Comparison of ENCODE assay signal across 8 cellular contexts in the genomic region with DNA sequence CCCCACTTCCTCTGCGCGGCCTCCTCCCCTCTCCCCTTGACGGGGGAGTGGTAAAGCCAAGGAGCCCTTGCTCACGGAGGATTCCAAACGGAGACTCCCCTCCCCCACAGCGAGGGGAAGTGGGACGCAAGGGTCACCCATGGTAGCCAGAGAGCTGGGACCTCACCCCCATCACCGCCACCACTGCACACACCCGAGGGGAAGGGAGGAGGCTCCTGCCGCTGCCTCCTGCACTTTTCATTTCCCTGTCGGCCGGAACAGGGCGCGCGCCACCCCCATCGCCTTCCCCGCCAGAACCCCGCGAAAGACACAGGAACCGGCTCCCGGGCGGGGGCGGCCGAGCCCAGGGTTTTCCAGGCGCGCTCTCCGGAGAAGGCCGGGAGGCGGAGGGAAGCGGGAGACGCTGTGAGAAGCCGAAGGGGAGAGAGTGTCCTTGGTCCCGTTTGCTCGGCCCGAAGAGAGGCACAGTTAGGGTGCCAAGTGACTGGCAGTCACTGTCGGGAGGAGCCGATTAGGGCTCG. TPM values are rescaled to one million over a fixed set of nuclear protein-coding genes. Genes with fewer than 3 reads are reported as not detected.
DNase-seq lines count a peak whose midpoint lies in the region; ATAC-seq and TF ChIP-seq lines count a peak whose summit lies in the region.

No MANE protein-coding gene starts in this region.

- peaks cover 35% of the 10 kb centered on the region for H3K79me2 ChIP-seq in PC-3 (ENCODE audit: low read length)

- H3K27ac ChIP-seq in BLaER1 (peak overlapping the region; percentile 99), PC-3 (ENCODE audit: low read length) (no peak overlapping the region)

- TF ChIP-seq CTCF in PC-3 (conservative IDR thresholded peaks at IDR 0.05; ENCODE audit: low read depth, low read length) (no peak), osteocyte (IDR thresholded peaks at IDR 0.05) (peak; percentile 5)

- H3K4me1 Mint-ChIP-seq in activated naive CD8-positive, alpha-beta T cell (ENCODE audit: low read depth): peaks cover 65% of the 10 kb centered on the region
- H3K4me1 Mint-ChIP-seq in osteocyte (ENCODE audit: unreplicated experiment): peaks cover 37% of the 10 kb centered on the region

- peak overlapping the region; percentile 98 for H3K4me3 Mint-ChIP-seq in activated naive CD8-positive, alpha-beta T cell
- H3K4me3 Mint-ChIP-seq in osteocyte (ENCODE audit: unreplicated experiment): peak overlapping the region; percentile 81

- no peaks in the 10 kb centered on the region for H3K27me3 ChIP-seq in BLaER1
- no peaks in the 10 kb centered on the region for H3K27me3 ChIP-seq in PC-3 (ENCODE audit: low read length)

- no peaks in the 10 kb centered on the region for H3F3A ChIP-seq in PC-3 (ENCODE audit: low read length, unreplicated experiment)

- H3K9ac ChIP-seq in BLaER1: peak overlapping the region; percentile 100
- peak overlapping the region; percentile 64 for H3K9ac ChIP-seq in PC-3 (ENCODE audit: low read length)

- no peaks in the 10 kb centered on the region for H3K27me3 Mint-ChIP-seq in activated naive CD8-positive, alpha-beta T cell
- no peaks in the 10 kb centered on the region for H3K27me3 Mint-ChIP-seq in osteocyte (ENCODE audit: unreplicated experiment)

- no peaks in the 10 kb centered on the region for H3K9me2 ChIP-seq in PC-3 (replicated peaks; ENCODE audit: low read length)

- H3K9me3 Mint-ChIP-seq in activated naive CD8-positive, alpha-beta T cell (ENCODE audit: low read depth): no peaks in the 10 kb centered on the region
- no peaks in the 10 kb centered on the region for H3K9me3 Mint-ChIP-seq in osteocyte (ENCODE audit: unreplicated experiment)

- intact Hi-C loops in PC-3 (cut with micrococcal nuclease): no loop called here
- intact Hi-C loops in cardiac septum (cut with DNase I): loop anchor here (1.0 to 2.0 kb wide), 2 partner anchors 18 to 46 kb away; a partner anchor contains a TSS

- H4K20me1 ChIP-seq in BLaER1 (peaks cover 38% of the 10 kb centered on the region), PC-3 (ENCODE audit: low read length) (0 out of 2 replicates have a peak, but pooled peaks cover 3% of the 10 kb centered on the region)

- CTCF ChIA-PET in PC-3 (lab: Charles Lee): interaction anchor here (1.0 kb wide), 1 partner anchor 20 kb away, joined by 4 read pairs; a partner anchor contains a TSS

- H3K27ac Mint-ChIP-seq in activated naive CD8-positive, alpha-beta T cell: peak overlapping the region; percentile 86
- H3K27ac Mint-ChIP-seq in osteocyte (ENCODE audit: unreplicated experiment): peak overlapping the region; percentile 51

- H3K4me2 ChIP-seq in BLaER1: peak overlapping the region; percentile 98
- peak overlapping the region; percentile 92 for H3K4me2 ChIP-seq in PC-3 (ENCODE audit: low read length)

- peak; percentile 13 for DNase-seq in PC-3
- DNase-seq in cardiac septum (ENCODE audit: low spot score): peak; percentile 83
- no peak for DNase-seq in osteocyte (ENCODE audit: extremely low spot score, unreplicated experiment)

- peak overlapping the region; percentile 84 for H2AFZ ChIP-seq in PC-3 (ENCODE audit: low read length)

- BruUV-seq in PC-3 (replicated peaks; lab: Mats Ljungman, UMichigan): no TSS peak

- POLR2A ChIA-PET in PC-3 (lab: Charles Lee; ENCODE audit: unreplicated experiment): interaction anchor here (0.6 kb wide), 1 partner anchor 631 kb away, joined by 4 read pairs; no protein-coding TSS in a partner anchor

- H3K4me1 ChIP-seq in BLaER1 (peaks cover 69% of the 10 kb centered on the region), PC-3 (ENCODE audit: insufficient read depth, low read length) (peaks cover 33% of the 10 kb centered on the region)

- peaks cover 56% of the 10 kb centered on the region for H3K36me3 ChIP-seq in BLaER1
- H3K36me3 ChIP-seq in PC-3 (ENCODE audit: low read depth, low read length): peaks cover 8% of the 10 kb centered on the region; the same call in 1 of the 2 replicates

- no peaks in the 10 kb centered on the region for H3K9me3 ChIP-seq in BLaER1
- no peaks in the 10 kb centered on the region for H3K9me3 ChIP-seq in PC-3 (ENCODE audit: low read length)

- H3K4me3 ChIP-seq in BLaER1: peak overlapping the region; percentile 98
- peak overlapping the region; percentile 87 for H3K4me3 ChIP-seq in PC-3 (ENCODE audit: low read length)

- ATAC-seq in GM21723 (IDR thresholded peaks at IDR 0.05; ENCODE audit: unreplicated experiment): peak; percentile 18
- ATAC-seq in PC-3: peak; percentile 6
- ATAC-seq in HG03378 (IDR thresholded peaks at IDR 0.05; ENCODE audit: unreplicated experiment): no peak
- ATAC-seq in GM18519 (IDR thresholded peaks at IDR 0.05; ENCODE audit: low FRiP score, unreplicated experiment): no peak

- peaks cover 9% of the 10 kb centered on the region for H3K36me3 Mint-ChIP-seq in activated naive CD8-positive, alpha-beta T cell
- H3K36me3 Mint-ChIP-seq in osteocyte (ENCODE audit: unreplicated experiment): peaks cover 3% of the 10 kb centered on the region

RNA-seq across cellular contexts. Expression of a gene that starts 0.8 kb away (rescaled TPM):
- 44.7 and 49.9 TPM in 2 replicates for total RNA-seq in PC-3 (2014; rRNA removed)
- total RNA-seq in cardiac septum: 33.5 TPM
- total RNA-seq in osteocyte: 82.7 and 91.2 TPM in 2 replicates

RNA-seq across cellular contexts. Expression of a gene that starts 19.5 kb away (rescaled TPM):
- total RNA-seq in PC-3 (2014; rRNA removed) (46.5 and 84.1 TPM in 2 replicates), cardiac septum (11.3 TPM), osteocyte (20.2 and 22.7 TPM in 2 replicates)

RNA-seq across cellular contexts. Expression of a gene that starts 19.9 kb away (rescaled TPM):
- total RNA-seq in PC-3 (2014; rRNA removed) (27.5 and 28.5 TPM in 2 replicates), cardiac septum (16.5 TPM), osteocyte (24.3 and 30.0 TPM in 2 replicates)

RNA-seq across cellular contexts. Expression of a gene that starts 45.6 kb away (rescaled TPM):
- total RNA-seq in PC-3 (2014; rRNA removed) (2.3 and 5.7 TPM in 2 replicates), cardiac septum (1.7 TPM), osteocyte (5.2 and 5.4 TPM in 2 replicates)

Comparison
In these comparisons a context has a peak if more than half of its experiments do, and no peak if none do; other contexts are left out.
1. ATAC-seq: peak in GM21723 (single experiment) and PC-3 (single experiment); none in HG03378 (single experiment) and GM18519 (single experiment).